Comparison of ENCODE assay signal across 17 cellular contexts in the genomic region with DNA sequence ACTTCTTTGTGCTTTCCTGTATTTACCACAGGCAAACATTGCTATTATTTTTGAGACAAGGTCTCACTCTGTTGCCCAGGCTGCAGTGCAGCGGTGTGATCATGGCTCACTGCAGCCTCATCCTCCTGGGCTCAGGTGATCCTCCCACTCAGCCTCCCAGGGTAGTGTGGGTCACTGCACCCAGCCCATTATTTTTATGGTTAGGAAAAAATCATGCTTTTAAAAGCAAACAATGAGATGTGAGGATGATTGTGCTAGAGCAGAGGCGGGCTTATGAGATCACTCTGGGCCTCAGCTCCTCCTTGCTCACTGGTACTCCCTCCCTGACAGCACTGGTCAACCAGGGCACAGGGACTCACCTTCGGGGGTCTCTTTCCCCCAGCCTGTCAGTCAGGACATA.
"Had no signal": no experiment of that assay in that cellular context is flagged by ENCODE, and none has a peak within 500 bp of the region (broad histone marks: within the 10 kb centered on the region; RNA-seq: fewer than 3 reads in every experiment).

No MANE protein-coding gene starts in this region.

- ATAC-seq: foreskin keratinocyte; left lobe of liver; right cardiac atrium; stimulated activated naive CD8-positive, alpha-beta T cell treated with anti-CD3 and anti-CD28 coated beads, Interleukin-15, Interleukin-2, amounts not matched to agents 100 U/mL and 50 U/mL, for 24 hours had no signal

- H3K9me3 Mint-ChIP-seq: mesothelial cell of epicardium, type B pancreatic cell had no signal

- H3K27ac Mint-ChIP-seq: mesothelial cell of epicardium, type B pancreatic cell had no signal

- H3K4me3 Mint-ChIP-seq: mesothelial cell of epicardium had no signal

- DNase-seq: colonic mucosa; dermis blood vessel endothelial cell; erythroblast; foreskin keratinocyte; kidney; mammary epithelial cell; ovary; right cardiac atrium; small intestine; stimulated activated CD4-positive, alpha-beta T cell treated with anti-CD3 and anti-CD28 coated beads, Interleukin-12 subunit alpha, Interleukin-12 subunit beta, amount 100 ng/mL, for 4 hours; stimulated activated naive CD8-positive, alpha-beta T cell treated with anti-CD3 and anti-CD28 coated beads, Interleukin-15, Interleukin-2, amounts not matched to agents 100 U/mL and 50 U/mL, for 24 hours; thyroid gland had no signal

- H3K27me3 Mint-ChIP-seq: type B pancreatic cell had no signal

- H3K9me3 ChIP-seq: colonic mucosa, neutrophil, ovary, suprapubic skin, thyroid gland had no signal
